In the genomic region with DNA sequence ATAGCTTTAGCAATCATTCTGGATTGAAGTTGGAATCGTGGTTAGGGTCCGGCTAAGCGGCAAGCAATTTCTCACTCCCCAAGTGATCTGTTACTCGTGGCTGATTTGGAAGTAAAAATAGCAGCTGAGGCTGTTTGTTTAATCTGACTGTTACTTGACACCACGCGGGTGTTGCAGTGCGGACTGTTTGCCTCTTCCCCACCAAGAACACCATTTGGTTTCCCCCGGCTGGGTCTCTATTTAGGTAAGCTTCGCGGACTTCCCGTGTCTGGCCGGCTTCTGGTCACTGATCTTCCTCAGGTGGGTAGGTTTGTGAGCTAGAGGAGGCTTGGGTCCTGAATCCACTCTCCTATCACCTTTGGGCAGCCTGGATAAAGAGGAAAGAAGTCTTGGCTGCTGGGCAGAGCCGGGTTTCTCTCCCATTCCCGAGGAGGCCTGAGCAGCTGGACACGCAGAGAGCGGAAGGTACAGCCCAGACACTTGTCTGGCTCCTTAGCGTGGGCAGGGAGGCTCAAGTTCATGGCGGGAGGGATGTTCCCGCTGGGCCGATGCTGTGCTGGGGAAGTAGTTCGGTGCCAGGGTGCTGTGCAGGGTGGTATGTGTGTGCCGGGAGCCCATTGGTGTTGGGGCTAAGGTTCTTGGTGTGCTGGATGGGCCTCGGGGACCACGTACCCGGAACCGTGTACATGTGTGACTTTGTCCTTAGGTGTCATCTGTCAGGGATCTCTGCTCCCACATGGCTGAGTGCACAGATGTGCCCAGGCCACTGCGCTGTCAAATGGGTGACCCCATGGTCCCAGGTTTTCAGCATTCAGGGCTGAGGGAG, we compare ENCODE assay signal across 16 cellular contexts. TPM values are rescaled to one million over a fixed set of nuclear protein-coding genes. Genes with fewer than 3 reads are reported as not detected.
DNase-seq lines count a peak whose midpoint lies in the region; ATAC-seq and TF ChIP-seq lines count a peak whose summit lies in the region.
"Had no signal": no experiment of that assay in that cellular context is flagged by ENCODE, and none has a peak within 500 bp of the region (broad histone marks: within the 10 kb centered on the region; RNA-seq: fewer than 3 reads in every experiment).

A gene with protein sequence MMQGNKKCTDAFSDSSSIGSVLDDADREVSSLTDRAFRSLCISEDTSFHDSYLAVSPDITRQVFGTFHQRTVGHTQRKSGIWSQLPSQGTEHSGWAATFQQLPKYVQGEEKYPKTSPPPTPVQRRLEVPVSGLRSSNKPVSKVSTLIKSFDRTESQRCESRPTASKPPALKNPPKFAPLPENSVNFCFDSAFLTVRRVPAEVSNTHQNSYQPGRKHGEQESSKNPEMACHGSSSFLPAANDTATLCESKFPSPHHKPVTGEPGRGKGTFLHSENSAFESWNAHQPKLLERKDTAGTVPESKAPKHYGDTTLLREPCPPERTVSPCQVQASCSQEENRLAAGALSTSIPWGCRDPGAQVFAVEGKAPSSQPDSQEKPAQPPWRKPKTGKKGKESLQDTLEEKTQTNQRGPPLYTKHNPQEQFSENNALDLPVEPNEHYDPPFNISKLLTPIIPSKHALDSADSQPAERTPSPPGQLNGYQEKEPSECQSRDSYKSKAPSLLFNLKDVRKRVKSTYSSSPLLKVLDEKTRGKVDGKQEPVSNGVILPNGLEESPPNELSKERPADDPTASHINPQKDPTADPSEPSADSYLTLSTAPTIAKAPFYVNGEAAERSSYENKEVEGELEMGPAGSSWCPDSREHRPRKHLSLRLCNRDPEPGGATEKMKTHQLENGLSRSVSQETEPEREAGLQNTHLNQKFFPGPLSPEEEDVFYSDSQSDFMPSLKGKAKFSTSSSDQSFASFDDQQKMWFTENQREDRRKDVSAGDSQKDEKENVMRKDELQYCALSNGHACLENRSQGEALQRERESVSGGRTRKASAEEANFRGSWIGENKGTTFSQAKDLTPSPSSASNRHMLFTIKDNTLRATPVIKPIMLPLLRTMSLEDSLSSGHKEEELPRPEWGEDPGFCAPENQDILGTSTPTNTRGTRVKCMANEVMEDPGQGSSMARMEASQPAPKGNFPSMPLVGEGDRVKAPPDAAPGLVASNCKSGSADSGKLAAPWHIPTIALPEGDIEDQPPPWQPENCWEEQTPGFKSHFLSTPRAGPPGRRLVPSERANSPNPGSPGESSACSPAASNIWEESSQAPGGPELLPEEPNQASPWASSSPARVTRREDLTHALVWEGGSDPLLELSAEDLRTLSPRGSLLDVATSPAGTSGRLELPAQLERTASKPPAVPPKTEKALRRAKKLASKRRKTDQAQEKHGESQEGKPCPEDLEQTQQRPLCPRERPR (N-terminal part only) (plus strand): TSS at position 181 of the 826 bp plus-strand sequence. CDS start 23,376 bp downstream, outside the sequence.

- TF ChIP-seq CTCF in PC-3 (conservative IDR thresholded peaks at IDR 0.05; ENCODE audit: low read depth, low read length) (no peak), hepatocyte (IDR thresholded peaks at IDR 0.05; ENCODE audit: poor library complexity) (no peak), smooth muscle cell (IDR thresholded peaks at IDR 0.05; ENCODE audit: borderline replicate concordance, insufficient read depth, poor library complexity, severe bottlenecking) (no peak), mammary epithelial cell (conservative IDR thresholded peaks at IDR 0.05 in 1 of 2, IDR thresholded peaks at IDR 0.05 in 1 of 2; ENCODE audit: extremely low read depth in 1 of 2, insufficient read depth in 1 of 2, low read depth in 1 of 2, low read length in 2 of 2) (no peak), upper lobe of left lung (IDR thresholded peaks at IDR 0.05) (no peak), HFFc6 (IDR thresholded peaks at IDR 0.05) (no peak)

- H2AFZ ChIP-seq in PC-3 (ENCODE audit: low read length): peak within 1 kb of the TSS; percentile 14; the same call in 1 of the 2 replicates
- no peak within 1 kb of the TSS for H2AFZ ChIP-seq in hepatocyte
- no peak within 1 kb of the TSS for H2AFZ ChIP-seq in smooth muscle cell (ENCODE audit: low read depth)
- no peak within 1 kb of the TSS for H2AFZ ChIP-seq in mammary epithelial cell (ENCODE audit: low read depth, low read length)

- peaks cover 7% of the 10 kb centered on the region; the same call in 1 of the 2 replicates for H3K4me1 Mint-ChIP-seq in HFFc6 (ENCODE audit: low read depth)

- H3K4me1 ChIP-seq in PC-3 (ENCODE audit: insufficient read depth, low read length) (no peaks in the 10 kb centered on the region; the same call in 1 of the 2 replicates), hepatocyte (ENCODE audit: insufficient read depth) (peaks cover 13% of the 10 kb centered on the region), smooth muscle cell (ENCODE audit: low read depth) (peaks cover 8% of the 10 kb centered on the region), mammary epithelial cell (ENCODE audit: insufficient read depth, low read length) (no peaks in the 10 kb centered on the region), upper lobe of left lung (peaks cover 0 to 7% (median 5%) of the 10 kb centered on the region in 4 donors)

- CTCF ChIA-PET in PC-3 (lab: Charles Lee) (interaction anchor here (0.7 kb wide), 1 partner anchor 369 kb away, joined by 3 read pairs; no protein-coding TSS in a partner anchor), mammary epithelial cell (lab: Charles Lee; ENCODE audit: low non-redundant PET) (no interaction called here)

- in situ Hi-C loops in mammary epithelial cell (cut with MboI; ENCODE audit: low sequenced_read_pairs in 2 of 2): no loop called here

- H3K9ac ChIP-seq in PC-3 (ENCODE audit: low read length): no peak within 1 kb of the TSS
- no peak within 1 kb of the TSS for H3K9ac ChIP-seq in smooth muscle cell (ENCODE audit: low read depth)
- no peak within 1 kb of the TSS for H3K9ac ChIP-seq in mammary epithelial cell (ENCODE audit: insufficient read depth, low read length)

- no peak for DNase-seq in PC-3
- DNase-seq in hepatocyte (ENCODE audit: low spot score): no peak
- DNase-seq in smooth muscle cell (lab: John Stamatoyannopoulos, UW; ENCODE audit: unreplicated experiment): no peak
- no peak for DNase-seq in mammary epithelial cell
- DNase-seq in upper lobe of left lung: no peak
- no peak for DNase-seq in HFFc6
- DNase-seq: activated CD4-positive, alpha-beta T cell treated with anti-CD3 and anti-CD28 coated beads for 48 hours; Calu3; stimulated activated naive CD4-positive, alpha-beta T cell treated with Interleukin-2 at 50 U/mL for 16 hours; T-cell had no signal

- H3F3A ChIP-seq in PC-3 (ENCODE audit: low read length, unreplicated experiment) (no peaks in the 10 kb centered on the region), smooth muscle cell (ENCODE audit: low read depth) (no peaks in the 10 kb centered on the region)

- no peaks in the 10 kb centered on the region for H3K36me3 Mint-ChIP-seq in HFFc6 (ENCODE audit: low read depth)
- H3K36me3 Mint-ChIP-seq: T-cell had no signal

- dilution Hi-C loops in mammary epithelial cell (cut with HindIII; ENCODE audit: low sequenced_read_pairs): no loop called here

- peaks cover 70% of the 10 kb centered on the region for H3K27me3 Mint-ChIP-seq in HFFc6 (ENCODE audit: insufficient read depth)
- H3K27me3 Mint-ChIP-seq: activated T-helper 17 cell treated with anti-CD3 and anti-CD28 coated beads, Interleukin-2, amount 50 U/mL, for 72 hours; T-cell had no signal

- no peak within 1 kb of the TSS for H3K27ac Mint-ChIP-seq in HFFc6
- H3K27ac Mint-ChIP-seq: activated T-helper 17 cell treated with anti-CD3 and anti-CD28 coated beads, Interleukin-2, amount 50 U/mL, for 72 hours; T-cell had no signal

- H3K9me3 Mint-ChIP-seq in HFFc6: no peaks in the 10 kb centered on the region
- H3K9me3 Mint-ChIP-seq: activated T-helper 17 cell treated with anti-CD3 and anti-CD28 coated beads, Interleukin-2, amount 50 U/mL, for 72 hours; neural crest cell; T-cell had no signal

- H3K9me2 ChIP-seq in PC-3 (replicated peaks; ENCODE audit: low read length) (no peaks in the 10 kb centered on the region), hepatocyte (replicated peaks; ENCODE audit: insufficient read depth) (no peaks in the 10 kb centered on the region)

- no peaks in the 10 kb centered on the region for H4K20me1 ChIP-seq in PC-3 (ENCODE audit: low read length)
- no peaks in the 10 kb centered on the region for H4K20me1 ChIP-seq in hepatocyte (ENCODE audit: insufficient read depth, poor library complexity, severe bottlenecking)
- no peaks in the 10 kb centered on the region for H4K20me1 ChIP-seq in smooth muscle cell (ENCODE audit: low read depth)
- no peaks in the 10 kb centered on the region for H4K20me1 ChIP-seq in mammary epithelial cell (ENCODE audit: insufficient read depth, low read length)

- no peak for TF ChIP-seq EP300 in upper lobe of left lung (IDR thresholded peaks at IDR 0.05)

- ATAC-seq in HG02763 (IDR thresholded peaks at IDR 0.05; ENCODE audit: unreplicated experiment) (peak; percentile 1), PC-3 (peak; percentile 32), upper lobe of left lung (ENCODE audit: low FRiP score in 2 of 2) (no peak)
- ATAC-seq: activated T-helper 17 cell treated with anti-CD3 and anti-CD28 coated beads, Interleukin-2, amount 50 U/mL, for 72 hours; T-cell had no signal

- H3K27me3 ChIP-seq in PC-3 (ENCODE audit: low read length) (peaks cover 87% of the 10 kb centered on the region), hepatocyte (no peaks in the 10 kb centered on the region), smooth muscle cell (ENCODE audit: low read depth) (peaks cover 1% of the 10 kb centered on the region), mammary epithelial cell (ENCODE audit: insufficient read depth, low read length) (peaks cover 4% of the 10 kb centered on the region), upper lobe of left lung (no peaks in the 10 kb centered on the region)

- no peak within 1 kb of the TSS for H3K4me3 ChIP-seq in PC-3 (ENCODE audit: low read length)
- H3K4me3 ChIP-seq in hepatocyte: no peak within 1 kb of the TSS
- H3K4me3 ChIP-seq in smooth muscle cell: no peak within 1 kb of the TSS
- no peak within 1 kb of the TSS for H3K4me3 ChIP-seq in mammary epithelial cell (replicated peaks in 1 of 3; ENCODE audit: insufficient read depth in 1 of 3, low read depth in 2 of 3, low read length in 3 of 3)
- H3K4me3 ChIP-seq in upper lobe of left lung: no peak within 1 kb of the TSS
- H3K4me3 ChIP-seq: MG63 had no signal

- no TSS peak for BruUV-seq in PC-3 (replicated peaks; lab: Mats Ljungman, UMichigan)
- BruUV-seq in mammary epithelial cell (replicated peaks; lab: Mats Ljungman, UMichigan): no TSS peak

- TF ChIP-seq POLR2A in upper lobe of left lung (IDR thresholded peaks at IDR 0.05): no peak

- intact Hi-C loops in PC-3 (cut with micrococcal nuclease): no loop called here
- intact Hi-C loops in mammary epithelial cell (cut with micrococcal nuclease): no loop called here

- no peaks in the 10 kb centered on the region for H3K79me2 ChIP-seq in PC-3 (ENCODE audit: low read length)
- H3K79me2 ChIP-seq in hepatocyte: no peaks in the 10 kb centered on the region
- H3K79me2 ChIP-seq in smooth muscle cell (ENCODE audit: low read depth): no peaks in the 10 kb centered on the region
- H3K79me2 ChIP-seq in mammary epithelial cell (ENCODE audit: insufficient read depth, low read length): no peaks in the 10 kb centered on the region

- H3K36me3 ChIP-seq in PC-3 (ENCODE audit: low read depth, low read length) (no peaks in the 10 kb centered on the region), hepatocyte (replicated peaks; ENCODE audit: insufficient read depth, low read depth) (no peaks in the 10 kb centered on the region), smooth muscle cell (ENCODE audit: low read depth) (no peaks in the 10 kb centered on the region), mammary epithelial cell (ENCODE audit: insufficient read depth, low read length) (no peaks in the 10 kb centered on the region), upper lobe of left lung (no peaks in the 10 kb centered on the region)
- H3K36me3 ChIP-seq: MG63 had no signal

- H3K4me3 Mint-ChIP-seq in HFFc6: no peak within 1 kb of the TSS
- H3K4me3 Mint-ChIP-seq: activated T-helper 17 cell treated with anti-CD3 and anti-CD28 coated beads, Interleukin-2, amount 50 U/mL, for 72 hours; neural crest cell; T-cell had no signal

- 73% methylated on average over 27 of the region's 27 CpGs for WGBS in hepatocyte (ENCODE audit: low lambda C conversion rate, missing lambda C conversion rate)
- 74% methylated on average over 27 of the region's 27 CpGs for WGBS in smooth muscle cell (ENCODE audit: low lambda C conversion rate)
- 73% methylated on average over 17 of the region's 27 CpGs for WGBS in mammary epithelial cell (ENCODE audit: low coverage, missing lambda C conversion rate)
- 69 to 72% methylated on average over 26 to 27 of the region's 27 CpGs for WGBS in upper lobe of left lung, 2 donors

- POLR2A ChIA-PET in PC-3 (lab: Charles Lee; ENCODE audit: unreplicated experiment): no interaction called here

- peak within 1 kb of the TSS; percentile 5 for H3K4me2 ChIP-seq in PC-3 (ENCODE audit: low read length)
- peak within 1 kb of the TSS; percentile 19 for H3K4me2 ChIP-seq in hepatocyte
- H3K4me2 ChIP-seq in smooth muscle cell: peak within 1 kb of the TSS; percentile 24
- no peak within 1 kb of the TSS for H3K4me2 ChIP-seq in mammary epithelial cell (ENCODE audit: insufficient read depth, low read depth, low read length)

- H3K27ac ChIP-seq in PC-3 (ENCODE audit: low read length) (no peak within 1 kb of the TSS), hepatocyte (no peak within 1 kb of the TSS), smooth muscle cell (ENCODE audit: low read depth) (no peak within 1 kb of the TSS), mammary epithelial cell (ENCODE audit: insufficient read depth, low read depth, low read length) (no peak within 1 kb of the TSS), upper lobe of left lung (no peak within 1 kb of the TSS)

- H3K9me3 ChIP-seq in PC-3 (ENCODE audit: low read length): no peaks in the 10 kb centered on the region
- H3K9me3 ChIP-seq in hepatocyte (ENCODE audit: low read depth): no peaks in the 10 kb centered on the region
- no peaks in the 10 kb centered on the region for H3K9me3 ChIP-seq in smooth muscle cell (replicated peaks; ENCODE audit: low read depth)
- H3K9me3 ChIP-seq in mammary epithelial cell (replicated peaks; ENCODE audit: insufficient read depth, low read length): no peaks in the 10 kb centered on the region
- no peaks in the 10 kb centered on the region for H3K9me3 ChIP-seq in upper lobe of left lung
- H3K9me3 ChIP-seq: MG63 had no signal

RNA-seq across cellular contexts. Expression of the gene that starts here (rescaled TPM):
- total RNA-seq in PC-3 (2014; rRNA removed) (not detected in 2 replicates), hepatocyte (not detected in 2 replicates), smooth muscle cell (not detected in 2 replicates), mammary epithelial cell (not detected), upper lobe of left lung (not detected)
- polyA plus RNA-seq in hepatocyte (not detected in 2 replicates), smooth muscle cell (not detected in 2 replicates), mammary epithelial cell (not detected)
- polyA minus RNA-seq in mammary epithelial cell: not detected
- not detected for total RNA-seq in HFFc6 (2021; fragmentation: NEBNext Ultra II Directional; extraction: Animal tissue kit (Norgen Biotek cat#: 25700))
- total RNA-seq: activated T-helper 17 cell treated with anti-CD3 and anti-CD28 coated beads, Interleukin-2, amount 50 U/mL, for 72 hours; bronchial epithelial cell; Calu3; esophagus mucosa; neural crest cell; T-cell had no signal

Comparison
In these comparisons a context has a peak if more than half of its experiments do, and no peak if none do; other contexts are left out.
1. Peak in ATAC-seq and H3K4me2 ChIP-seq in PC-3; RNA of the gene not detected or under 1 TPM.